ENCODE assay signal across 5 cellular contexts in the genomic region with DNA sequence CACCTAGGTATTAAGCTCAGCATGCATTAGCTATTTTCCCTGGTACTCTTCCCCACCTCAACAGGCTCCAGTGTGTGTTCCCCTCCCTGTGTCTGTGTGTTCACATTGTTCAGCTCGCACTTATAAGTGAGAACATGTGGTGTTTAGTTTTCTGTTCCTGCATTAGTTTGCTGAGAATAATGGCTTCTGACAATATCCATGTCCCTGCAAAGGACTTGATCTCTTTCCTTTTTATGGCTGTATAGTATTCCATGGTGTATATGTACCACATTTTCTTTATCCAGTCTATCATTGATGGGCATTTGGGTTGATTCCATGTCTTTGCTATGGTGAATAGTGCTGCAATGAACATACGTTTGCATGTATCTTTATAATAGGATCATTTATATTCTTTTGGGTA.
A peak's percentile ranks its signal among the peaks of the same experiment; 100 is the strongest.
DNase-seq lines count a peak whose midpoint lies in the region; ATAC-seq, FAIRE-seq and TF ChIP-seq lines count a peak whose summit lies in the region.
"Not testable (repeated sequence)": the region's sequence is repeated elsewhere in the genome, so short reads cannot be mapped to it uniquely, and the experiment has no call there.

No MANE protein-coding gene starts in this region.

- H3K9me3 Mint-ChIP-seq in MCF 10A (ENCODE audit: unreplicated experiment): peaks cover 15% of the 10 kb centered on the region

- intact Hi-C loops in HCT116 (cut with micrococcal nuclease); K562 (cut with micrococcal nuclease); MCF 10A (cut with micrococcal nuclease): not testable (repeated sequence)

- H3K36me3 Mint-ChIP-seq in MCF 10A (ENCODE audit: insufficient read depth, unreplicated experiment): not testable (repeated sequence)

- peak overlapping the region; percentile 48; the same call in 1 of the 2 replicates for H3K27ac ChIP-seq in HCT116 (ENCODE audit: low read depth, low read length)
- not testable (repeated sequence) for H3K27ac ChIP-seq in HEK293 (ENCODE audit: extremely low read depth, low read depth, low read length); K562 (ENCODE audit: extremely low read depth, low read depth, low read length)

- not testable (repeated sequence) for H3K9ac ChIP-seq in HCT116 (ENCODE audit: low read length); K562 (ENCODE audit: insufficient read depth in 1 of 2, low read depth in 2 of 2, low read length in 2 of 2)

- not testable (repeated sequence) for TF ChIP-seq POLR2A in HCT116 (IDR thresholded peaks at IDR 0.05; ENCODE audit: borderline replicate concordance, extremely low read depth, insufficient read depth, insufficient read length); K562 (conservative IDR thresholded peaks at IDR 0.05)

- not testable (repeated sequence) for H3K79me2 ChIP-seq in HCT116 (ENCODE audit: insufficient read depth, low read length); K562 (ENCODE audit: control insufficient read depth, insufficient read depth, low read length)

- FAIRE-seq in K562 (lab: Jason Lieb, UNC): not testable (repeated sequence)

- H3K9me1 ChIP-seq in K562 (ENCODE audit: control insufficient read depth, insufficient read depth, low read length): not testable (repeated sequence)

- H3K4me1 Mint-ChIP-seq in MCF 10A (ENCODE audit: insufficient read depth, unreplicated experiment): not testable (repeated sequence)

- not testable (repeated sequence) for H3K4me2 ChIP-seq in HCT116 (ENCODE audit: low read length); K562 (ENCODE audit: insufficient read depth, low read length)

- not testable (repeated sequence) for BruUV-seq in HCT116 (replicated peaks; lab: Mats Ljungman, UMichigan); K562 (replicated peaks; lab: Mats Ljungman, UMichigan); MCF 10A (replicated peaks; lab: Mats Ljungman, UMichigan)

- TF ChIP-seq EP300 in K562 (IDR thresholded peaks at IDR 0.05; ENCODE audit: low read length): not testable (repeated sequence)

- in situ Hi-C loops in K562 (cut with MboI): not testable (repeated sequence)

- not testable (repeated sequence) for H3K9me2 ChIP-seq in HCT116 (ENCODE audit: insufficient read depth)

- CTCF ChIA-PET in HCT116 (lab: Charles Lee); HEK293 (lab: Yijun Ruan, JAX); K562 (lab: Yijun Ruan, JAX; ENCODE audit: low intra/inter-chr PET ratio): not testable (repeated sequence)
- CTCF ChIA-PET in MCF 10A (lab: Yijun Ruan, JAX): interaction anchor here (0.6 kb wide), 1 partner anchor 63 kb away, joined by 3 read pairs; no protein-coding TSS in a partner anchor

- TF ChIP-seq RAD21 in HCT116 (IDR thresholded peaks at IDR 0.05; ENCODE audit: low read depth); K562 (CRISPR knock-in tag; conservative IDR thresholded peaks at IDR 0.05 in 1 of 2, IDR thresholded peaks at IDR 0.05 in 1 of 2): not testable (repeated sequence)

- not testable (repeated sequence) for H3K27me3 ChIP-seq in HCT116 (ENCODE audit: insufficient read depth, low read length); K562 (ENCODE audit: control insufficient read depth in 2 of 2, insufficient read depth in 2 of 2, low read length in 2 of 2)

- H3K4me3 Mint-ChIP-seq in MCF 10A (ENCODE audit: unreplicated experiment): not testable (repeated sequence)

- peak overlapping the region; percentile 49 for H3K27ac Mint-ChIP-seq in MCF 10A (ENCODE audit: low read depth, unreplicated experiment)

- H3K36me3 ChIP-seq in HCT116 (ENCODE audit: control insufficient read depth in 1 of 2, insufficient read depth in 2 of 2, low read length in 2 of 2); HEK293 (ENCODE audit: control insufficient read depth in 2 of 2, insufficient read depth in 1 of 2, low read length in 2 of 2); K562 (ENCODE audit: control insufficient read depth, insufficient read depth, low read length): not testable (repeated sequence)

- H3K9me3 ChIP-seq in HCT116 (ENCODE audit: control insufficient read depth in 1 of 2, insufficient read depth in 1 of 2, low read depth in 1 of 2, low read length in 2 of 2); HEK293 (ENCODE audit: control insufficient read depth, insufficient read depth, low read depth, low read length); K562 (replicated peaks; ENCODE audit: control insufficient read depth, insufficient read depth, low read depth, low read length): not testable (repeated sequence)

- POLR2A ChIA-PET in HCT116 (lab: Charles Lee); HEK293 (lab: Yijun Ruan, JAX); K562 (lab: Yijun Ruan, JAX); MCF 10A (lab: Yijun Ruan, JAX): not testable (repeated sequence)

- H3K4me3 ChIP-seq in HCT116 (replicated peaks in 1 of 2; ENCODE audit: low read depth in 1 of 2, low read length in 2 of 2); HEK293 (ENCODE audit: low read depth, low read length); K562: not testable (repeated sequence)

- not testable (repeated sequence) for TF ChIP-seq CTCF in HCT116 (IDR thresholded peaks at IDR 0.05 in 2 of 3, conservative IDR thresholded peaks at IDR 0.05 in 1 of 3; ENCODE audit: borderline replicate concordance in 1 of 3, insufficient read depth in 1 of 3, low read depth in 2 of 3, low read length in 2 of 3); HEK293 (tag by site-specific recombination; IDR thresholded peaks at IDR 0.05); K562 (IDR thresholded peaks at IDR 0.05 in 2 of 3, conservative IDR thresholded peaks at IDR 0.05 in 1 of 3; ENCODE audit: insufficient read depth in 2 of 3, low read depth in 1 of 3, low read length in 3 of 3); MCF 10A (IDR thresholded peaks at IDR 0.05; ENCODE audit: unreplicated experiment)

- not testable (repeated sequence) for DNase-seq in HCT116 (ENCODE audit: low read depth, low spot score); K562 (ENCODE audit: extremely low read depth in 1 of 4, low spot score in 3 of 4); MCF 10A (ENCODE audit: unreplicated experiment)

- WGBS in K562 (ENCODE audit: insufficient coverage, low coverage, missing lambda C conversion rate): 34% methylated on average over 2 of the region's 2 CpGs

- not testable (repeated sequence) for H2AFZ ChIP-seq in HCT116 (ENCODE audit: low read depth, low read length, poor library complexity, severe bottlenecking); K562 (ENCODE audit: low read depth, low read length)

- H3K27me3 Mint-ChIP-seq in MCF 10A (ENCODE audit: insufficient read depth, unreplicated experiment): not testable (repeated sequence)

- H4K20me1 ChIP-seq in HCT116 (ENCODE audit: insufficient read depth); K562 (replicated peaks; ENCODE audit: control insufficient read depth, insufficient read depth, low read length): not testable (repeated sequence)

- H3K4me1 ChIP-seq in HCT116 (ENCODE audit: control insufficient read depth in 1 of 2, insufficient read depth in 2 of 2, low read length in 2 of 2); HEK293 (ENCODE audit: control insufficient read depth, insufficient read depth, low read length); K562 (replicated peaks in 1 of 2; ENCODE audit: control insufficient read depth in 2 of 2, insufficient read depth in 2 of 2, low read length in 2 of 2): not testable (repeated sequence)

- not testable (repeated sequence) for ATAC-seq in HCT116, SK-N-SH treated with all-trans-retinoic acid at 6 μM for 48 hours, K562

- RAD21 ChIA-PET in HCT116 (lab: Charles Lee; ENCODE audit: low non-redundant PET in 1 of 2, low total read pairs in 2 of 2, uncharacterized antibody in 2 of 2, unreplicated experiment in 2 of 2): not testable (repeated sequence)

TF ChIP-seq in HEK293, 187 proteins besides CTCF, POLR2A, EP300 and RAD21:
- peak; percentile 72; the same call in 1 of the 2 replicates for TF ChIP-seq ZNF146 (tag by site-specific recombination; IDR thresholded peaks at IDR 0.05)
TF ChIP-seq in HEK293: peak in this region for 1; not testable (repeated sequence) for 186.

TF ChIP-seq in SK-N-SH treated with all-trans-retinoic acid at 6 μM for 48 hours, 23 proteins besides CTCF, POLR2A, EP300 and RAD21:
- TF ChIP-seq ZNF8 (CRISPR knock-in tag; IDR thresholded peaks at IDR 0.05): peak; percentile 52; the same call in 1 of the 2 replicates

TF ChIP-seq in K562, 482 proteins besides CTCF, POLR2A, EP300 and RAD21:
- peak; percentile 69 for TF ChIP-seq ZNF146 (CRISPR knock-in tag; IDR thresholded peaks at IDR 0.05; ENCODE audit: unreplicated experiment)
